Comparison of ENCODE assay signal across 7 cellular contexts in the genomic region with DNA sequence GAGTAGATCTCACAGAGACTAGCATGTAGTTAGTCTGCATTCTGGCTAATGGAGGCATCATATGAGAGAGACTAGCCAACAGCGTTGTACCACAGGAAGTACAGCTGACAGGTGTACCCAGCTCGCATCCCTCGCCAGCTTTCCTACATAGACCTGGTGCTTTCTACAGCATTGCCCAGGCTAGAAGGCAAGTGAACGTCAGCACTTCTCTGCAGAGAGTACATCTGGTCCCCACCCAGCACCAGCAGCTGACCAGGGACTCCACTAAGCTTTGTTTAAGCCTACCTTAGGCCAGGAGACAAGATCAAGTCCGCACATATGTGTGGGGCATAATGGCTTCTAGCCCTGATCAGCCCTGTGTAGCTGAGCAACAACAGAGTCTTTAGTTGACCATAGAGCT.
DNase-seq lines count a peak whose midpoint lies in the region; ATAC-seq and TF ChIP-seq lines count a peak whose summit lies in the region.
"Not testable (repeated sequence)": the region's sequence is repeated elsewhere in the genome, so short reads cannot be mapped to it uniquely, and the experiment has no call there.

No MANE protein-coding gene starts in this region.

- not testable (repeated sequence) for H3K27ac Mint-ChIP-seq in activated CD4-positive, alpha-beta T cell treated with anti-CD3 and anti-CD28 coated beads, Interleukin-2, amount 10 ng/mL, durations not matched to agents 24 days and 14 days

- not testable (repeated sequence) for H3K9ac ChIP-seq in OCI-LY3 (ENCODE audit: low read length)

- not testable (repeated sequence) for H2AFZ ChIP-seq in OCI-LY3 (ENCODE audit: low read depth, low read length); hepatocyte

- peak overlapping the region; percentile 59 for H3K4me2 ChIP-seq in OCI-LY3 (ENCODE audit: low read length)
- not testable (repeated sequence) for H3K4me2 ChIP-seq in hepatocyte

- H3K27me3 Mint-ChIP-seq in activated CD4-positive, alpha-beta T cell treated with anti-CD3 and anti-CD28 coated beads, Interleukin-2, amount 10 ng/mL, durations not matched to agents 24 days and 14 days = peaks cover 20% of the 10 kb centered on the region

- H3K9me2 ChIP-seq in hepatocyte (replicated peaks; ENCODE audit: insufficient read depth) = not testable (repeated sequence)

- intact Hi-C loops in activated CD4-positive, alpha-beta T cell treated with anti-CD3 and anti-CD28 coated beads, Interleukin-2, amount 10 ng/mL, durations not matched to agents 24 days and 14 days (cut with micrococcal nuclease); esophagus muscularis mucosa (cut with DNase I); sigmoid colon (cut with DNase I); spleen (cut with DNase I; ENCODE audit: low total_unique reads); upper lobe of right lung (cut with DNase I): not testable (repeated sequence)

- H3K4me3 ChIP-seq in OCI-LY3 (ENCODE audit: low read length) = peak overlapping the region; percentile 34; the same call in 1 of the 2 replicates
- H3K4me3 ChIP-seq in esophagus muscularis mucosa, hepatocyte, sigmoid colon, spleen, upper lobe of right lung: not testable (repeated sequence)

- not testable (repeated sequence) for ATAC-seq in upper lobe of right lung

- H3K36me3 ChIP-seq in OCI-LY3 (replicated peaks; ENCODE audit: low read depth, low read length); esophagus muscularis mucosa; hepatocyte (replicated peaks; ENCODE audit: insufficient read depth, low read depth); sigmoid colon; spleen; upper lobe of right lung: not testable (repeated sequence)

- peak overlapping the region; percentile 50 for H3K27ac ChIP-seq in OCI-LY3 (ENCODE audit: low read length)
- not testable (repeated sequence) for H3K27ac ChIP-seq in esophagus muscularis mucosa (replicated peaks in 1 of 4); hepatocyte; sigmoid colon; spleen; upper lobe of right lung

- TF ChIP-seq CTCF in OCI-LY3 (IDR thresholded peaks at IDR 0.05; ENCODE audit: low read depth, low read length); esophagus muscularis mucosa (IDR thresholded peaks at IDR 0.05); hepatocyte (IDR thresholded peaks at IDR 0.05; ENCODE audit: poor library complexity); sigmoid colon (IDR thresholded peaks at IDR 0.05); spleen (IDR thresholded peaks at IDR 0.05 in 8 of 11, conservative IDR thresholded peaks at IDR 0.05 in 3 of 11); upper lobe of right lung (IDR thresholded peaks at IDR 0.05): not testable (repeated sequence)

- H3K4me1 Mint-ChIP-seq in activated CD4-positive, alpha-beta T cell treated with anti-CD3 and anti-CD28 coated beads, Interleukin-2, amount 10 ng/mL, durations not matched to agents 24 days and 14 days = not testable (repeated sequence)

- TF ChIP-seq POLR2A in esophagus muscularis mucosa (IDR thresholded peaks at IDR 0.05; ENCODE audit: low read depth); sigmoid colon (IDR thresholded peaks at IDR 0.05); spleen (IDR thresholded peaks at IDR 0.05): not testable (repeated sequence)

- H3K4me3 Mint-ChIP-seq in activated CD4-positive, alpha-beta T cell treated with anti-CD3 and anti-CD28 coated beads, Interleukin-2, amount 10 ng/mL, durations not matched to agents 24 days and 14 days = not testable (repeated sequence)

- not testable (repeated sequence) for TF ChIP-seq EP300 in esophagus muscularis mucosa (IDR thresholded peaks at IDR 0.05); sigmoid colon (IDR thresholded peaks at IDR 0.05)

- WGBS in esophagus muscularis mucosa = 73% methylated on average over 5 of the region's 5 CpGs
- WGBS in hepatocyte (ENCODE audit: low lambda C conversion rate, missing lambda C conversion rate) = 63% methylated on average over 5 of the region's 5 CpGs
- 79% methylated on average over 5 of the region's 5 CpGs for WGBS in sigmoid colon, 2 donors
- WGBS in spleen, 5 donors = 78 to 85% (median 81%) methylated on average over 5 of the region's 5 CpGs

- not testable (repeated sequence) for H4K20me1 ChIP-seq in OCI-LY3 (ENCODE audit: insufficient read depth, low read length); hepatocyte (ENCODE audit: insufficient read depth, poor library complexity, severe bottlenecking)

- H3K27me3 ChIP-seq in OCI-LY3 (ENCODE audit: low read depth, low read length); sigmoid colon; spleen (replicated peaks in 1 of 7): not testable (repeated sequence)
- peaks cover 0 to 23% (median 0%) of the 10 kb centered on the region in 4 donors for H3K27me3 ChIP-seq in esophagus muscularis mucosa
- peaks cover 19% of the 10 kb centered on the region for H3K27me3 ChIP-seq in hepatocyte
- H3K27me3 ChIP-seq in upper lobe of right lung = peaks cover 10% of the 10 kb centered on the region

- not testable (repeated sequence) for H3K9me3 Mint-ChIP-seq in activated CD4-positive, alpha-beta T cell treated with anti-CD3 and anti-CD28 coated beads, Interleukin-2, amount 10 ng/mL, durations not matched to agents 24 days and 14 days

- H3K36me3 Mint-ChIP-seq in activated CD4-positive, alpha-beta T cell treated with anti-CD3 and anti-CD28 coated beads, Interleukin-2, amount 10 ng/mL, durations not matched to agents 24 days and 14 days (ENCODE audit: low read depth) = not testable (repeated sequence)

- not testable (repeated sequence) for H3K79me2 ChIP-seq in OCI-LY3 (ENCODE audit: low read length); hepatocyte

- DNase-seq in activated CD4-positive, alpha-beta T cell treated with anti-CD3 and anti-CD28 coated beads, Interleukin-2, amount 10 ng/mL, durations not matched to agents 24 days and 14 days = peak; percentile 53
- DNase-seq in esophagus muscularis mucosa (ENCODE audit: extremely low spot score) = peak; percentile 89
- DNase-seq in hepatocyte (ENCODE audit: low spot score) = peak; percentile 0
- peak; percentile 49 for DNase-seq in sigmoid colon
- peak; percentile 64 for DNase-seq in spleen
- DNase-seq in upper lobe of right lung = peak; percentile 54

- H3K9me3 ChIP-seq in OCI-LY3 (ENCODE audit: insufficient read depth, low read length); esophagus muscularis mucosa; hepatocyte (ENCODE audit: low read depth); sigmoid colon; spleen; upper lobe of right lung: not testable (repeated sequence)

- peaks cover 22% of the 10 kb centered on the region for H3K4me1 ChIP-seq in OCI-LY3 (ENCODE audit: low read length)
- not testable (repeated sequence) for H3K4me1 ChIP-seq in esophagus muscularis mucosa; hepatocyte (ENCODE audit: insufficient read depth); sigmoid colon; spleen; upper lobe of right lung

Comparison
In these comparisons a context has a peak if more than half of its experiments do, and no peak if none do; other contexts are left out.
1. DNase-seq: peak in every context shown above with its lines; median percentile 89 in esophagus muscularis mucosa; 64 in spleen; 54 in upper lobe of right lung; 53 in activated CD4-positive, alpha-beta T cell treated with anti-CD3 and anti-CD28 coated beads, Interleukin-2, amount 10 ng/mL, durations not matched to agents 24 days and 14 days; 49 in sigmoid colon; 0 in hepatocyte.